ENCODE assay signal across 29 cellular contexts in genomic region chr3:162722336-162722735, GRCh38.
"Had no signal": no experiment of that assay in that cellular context is flagged by ENCODE, and none has a peak within 500 bp of the region (broad histone marks: within the 10 kb centered on the region; RNA-seq: fewer than 3 reads in every experiment).

No MANE protein-coding gene starts in this region.

- H3K36me3 Mint-ChIP-seq: activated CD8-positive, alpha-beta memory T cell treated with anti-CD3 and anti-CD28 coated beads, Interleukin-2, amount 10 ng/mL, durations not matched to agents 7 days and 5 days; activated naive CD4-positive, alpha-beta T cell treated with anti-CD3 and anti-CD28 coated beads, Interleukin-2, amount 50 U/mL, for 72 hours had no signal

- H3K27ac ChIP-seq: ascending aorta, body of pancreas had no signal

- H3K27me3 ChIP-seq: ascending aorta, body of pancreas had no signal

- H3K4me1 Mint-ChIP-seq: activated B cell treated with CpG ODN at 0.5 μM for 24 hours; activated CD4-positive, alpha-beta T cell treated with anti-CD3 and anti-CD28 coated beads, Interleukin-2, amount 10 ng/mL, durations not matched to agents 24 days and 14 days; activated CD8-positive, alpha-beta memory T cell treated with anti-CD3 and anti-CD28 coated beads, Interleukin-2, amount 10 ng/mL, durations not matched to agents 7 days and 5 days; activated naive CD8-positive, alpha-beta T cell treated with anti-CD3 and anti-CD28 coated beads, Interleukin-2, amount 50 U/mL, for 24 hours; T-helper 17 cell had no signal

- H3K9me3 ChIP-seq: ascending aorta, body of pancreas had no signal

- FAIRE-seq: bronchial epithelial cell had no signal

- DNase-seq: activated B cell treated with CpG ODN at 0.5 μM for 24 hours; activated CD4-positive, alpha-beta T cell treated with anti-CD3 and anti-CD28 coated beads for 1 hour; activated CD4-positive, alpha-beta T cell treated with anti-CD3 and anti-CD28 coated beads, Interleukin-2, amount 10 ng/mL, durations not matched to agents 24 days and 14 days; activated CD4-positive, alpha-beta T cell treated with anti-CD3 and anti-CD28 coated beads, Interleukin-2, amount 50 U/mL, for 48 hours; activated CD8-positive, alpha-beta memory T cell treated with anti-CD3 and anti-CD28 coated beads, Interleukin-2, amount 10 ng/mL, durations not matched to agents 7 days and 5 days; activated effector memory CD4-positive, alpha-beta T cell treated with anti-CD3 and anti-CD28 coated beads, Interleukin-2, amount 50 U/mL, for 16 hours; activated naive CD4-positive, alpha-beta T cell treated with Interleukin-2 at 50 U/mL for 16 hours; activated naive CD8-positive, alpha-beta T cell treated with anti-CD3 and anti-CD28 coated beads, Interleukin-2, amount 50 U/mL, for 24 hours; activated T-cell treated with anti-CD3 and anti-CD28 coated beads, Interleukin-2, amount 50 U/mL, for 24 hours; amniotic stem cell; body of pancreas; central memory CD4-positive, alpha-beta T cell; MV-4-11; NCI-H1092 treated with DMSO at 0.1 percent for 48 hours; NCI-H1417 treated with DMSO at 0.1 percent for 48 hours; NCI-H1694; NCI-H2029; NCI-H2107; NCI-H2171 treated with DMSO at 0.1 percent for 48 hours; NCI-H345; NCI-H510A; NCI-H526 treated with DMSO at 0.1 percent for 48 hours; SHP77 treated with DMSO at 0.1 percent for 48 hours; T-helper 17 cell; T-helper 9 cell had no signal

- H3K27ac Mint-ChIP-seq: activated B cell treated with CpG ODN at 0.5 μM for 24 hours; activated CD4-positive, alpha-beta T cell treated with anti-CD3 and anti-CD28 coated beads, Interleukin-2, amount 10 ng/mL, durations not matched to agents 24 days and 14 days; activated CD8-positive, alpha-beta memory T cell treated with anti-CD3 and anti-CD28 coated beads, Interleukin-2, amount 10 ng/mL, durations not matched to agents 7 days and 5 days; activated naive CD4-positive, alpha-beta T cell treated with anti-CD3 and anti-CD28 coated beads, Interleukin-2, amount 50 U/mL, for 72 hours; activated naive CD8-positive, alpha-beta T cell treated with anti-CD3 and anti-CD28 coated beads, Interleukin-2, amount 50 U/mL, for 24 hours; activated T-cell treated with anti-CD3 and anti-CD28 coated beads, Interleukin-2, amount 50 U/mL, for 24 hours; T-helper 17 cell had no signal

- H3K4me3 ChIP-seq: ascending aorta, body of pancreas had no signal

- ATAC-seq: activated CD8-positive, alpha-beta memory T cell treated with anti-CD3 and anti-CD28 coated beads, Interleukin-2, amount 10 ng/mL, durations not matched to agents 7 days and 5 days; activated naive CD4-positive, alpha-beta T cell treated with anti-CD3 and anti-CD28 coated beads, Interleukin-2, amount 50 U/mL, for 72 hours; activated naive CD8-positive, alpha-beta T cell treated with anti-CD3 and anti-CD28 coated beads, Interleukin-2, amount 50 U/mL, for 24 hours; body of pancreas; PC-3; T-helper 17 cell had no signal

- H3K27me3 Mint-ChIP-seq: activated B cell treated with CpG ODN at 0.5 μM for 24 hours; activated CD4-positive, alpha-beta T cell treated with anti-CD3 and anti-CD28 coated beads, Interleukin-2, amount 10 ng/mL, durations not matched to agents 24 days and 14 days; activated CD8-positive, alpha-beta memory T cell treated with anti-CD3 and anti-CD28 coated beads, Interleukin-2, amount 10 ng/mL, durations not matched to agents 7 days and 5 days; activated naive CD8-positive, alpha-beta T cell treated with anti-CD3 and anti-CD28 coated beads, Interleukin-2, amount 50 U/mL, for 24 hours; activated T-cell treated with anti-CD3 and anti-CD28 coated beads, Interleukin-2, amount 50 U/mL, for 24 hours; T-helper 17 cell had no signal

- H3K36me3 ChIP-seq: ascending aorta had no signal

- H3K9me3 Mint-ChIP-seq: activated CD4-positive, alpha-beta T cell treated with anti-CD3 and anti-CD28 coated beads, Interleukin-2, amount 10 ng/mL, durations not matched to agents 24 days and 14 days; activated T-cell treated with anti-CD3 and anti-CD28 coated beads, Interleukin-2, amount 50 U/mL, for 24 hours had no signal

- H3K4me3 Mint-ChIP-seq: activated B cell treated with CpG ODN at 0.5 μM for 24 hours; activated CD4-positive, alpha-beta T cell treated with anti-CD3 and anti-CD28 coated beads, Interleukin-2, amount 10 ng/mL, durations not matched to agents 24 days and 14 days; activated CD8-positive, alpha-beta memory T cell treated with anti-CD3 and anti-CD28 coated beads, Interleukin-2, amount 10 ng/mL, durations not matched to agents 7 days and 5 days; activated naive CD8-positive, alpha-beta T cell treated with anti-CD3 and anti-CD28 coated beads, Interleukin-2, amount 50 U/mL, for 24 hours; activated T-cell treated with anti-CD3 and anti-CD28 coated beads, Interleukin-2, amount 50 U/mL, for 24 hours; T-helper 17 cell had no signal

- H3K4me1 ChIP-seq: body of pancreas had no signal
